Comparison of ENCODE assay signal across 7 cellular contexts in genomic region chr4:76948441-76949292, GRCh38. TPM values are rescaled to one million over a fixed set of nuclear protein-coding genes. Genes with fewer than 3 reads are reported as not detected.
A peak's percentile ranks its signal among the peaks of the same experiment; 100 is the strongest.
DNase-seq lines count a peak whose midpoint lies in the region; ATAC-seq, FAIRE-seq and TF ChIP-seq lines count a peak whose summit lies in the region.

No MANE protein-coding gene starts in this region.

- DNase-seq in NCI-H187 treated with DMSO at 0.1 percent for 48 hours (lab: John Stamatoyannopoulos, UW) (peak; percentile 61), caudate nucleus (lab: John Stamatoyannopoulos, UW) (peak in 58 of 61 donors; percentile 8 to 87 (median 68)), kidney (peak; percentile 93)
- DNase-seq in activated CD4-positive, CD25-positive, alpha-beta regulatory T cell treated with anti-CD3 and anti-CD28 coated beads, Interleukin-2, amount 50 U/mL, for 16 hours (ENCODE audit: low read depth, low spot score): peak; percentile 25
- peak; percentile 32 to 56 for DNase-seq in stimulated activated CD4-positive, alpha-beta T cell treated with anti-CD3 and anti-CD28 coated beads, Interleukin-1b, Interleukin-23, amount 100 ng/mL, for 4 hours (ENCODE audit: low read depth in 2 of 2)

- H3K9me3 ChIP-seq in kidney (ENCODE audit: control insufficient read depth in 1 of 2, low read length in 2 of 2): no peaks in the 10 kb centered on the region

- no peak for FAIRE-seq in kidney (lab: Jason Lieb, UNC)

- H3K4me1 ChIP-seq in kidney (ENCODE audit: control insufficient read depth in 1 of 2, insufficient read depth in 1 of 2, low read depth in 1 of 2, low read length in 2 of 2): peaks cover 0 to 5% of the 10 kb centered on the region in 2 donors

- H3K4me3 ChIP-seq in kidney (ENCODE audit: low read length in 2 of 2): peak overlapping the region; percentile 69 to 89

- intact Hi-C loops in kidney (cut with DNase I): no loop called here

- no peaks in the 10 kb centered on the region for H3K36me3 ChIP-seq in kidney (ENCODE audit: control insufficient read depth in 1 of 2, insufficient read depth in 2 of 2, low read length in 2 of 2)

- ATAC-seq in GM18502 (IDR thresholded peaks at IDR 0.05; ENCODE audit: poor library complexity, unreplicated experiment) (peak; percentile 62), HG02798 (IDR thresholded peaks at IDR 0.05; ENCODE audit: poor library complexity, unreplicated experiment) (peak; percentile 47)

- H3K27ac ChIP-seq in caudate nucleus (ENCODE audit: low read depth, low read length): peak overlapping the region; percentile 86
- H3K27ac ChIP-seq in kidney (ENCODE audit: low read depth in 2 of 2, low read length in 2 of 2): peak overlapping the region; percentile 85 to 93

- no peak for TF ChIP-seq CTCF in kidney (IDR thresholded peaks at IDR 0.05; ENCODE audit: borderline replicate concordance, extremely low read depth, insufficient read depth)

- peak overlapping the region; percentile 60 to 69 for H3K9ac ChIP-seq in kidney (ENCODE audit: low read length in 2 of 2)

RNA-seq across cellular contexts. Expression of gene SEPTIN11, which starts 0.9 kb away (rescaled TPM):
- total RNA-seq in kidney: 118 TPM
- polyA plus RNA-seq in kidney (ENCODE audit: insufficient read depth, low read depth, low replicate concordance): 38.0 TPM

RNA-seq across cellular contexts. Expression of gene SOWAHB, which starts 50.7 kb away (rescaled TPM):
- total RNA-seq in kidney: 5.0 TPM
- 3.3 TPM for polyA plus RNA-seq in kidney (ENCODE audit: insufficient read depth, low read depth, low replicate concordance)

Comparison
In these comparisons a context has a peak if more than half of its experiments do, and no peak if none do; other contexts are left out.
1. Peak in every context shown above with its lines: DNase-seq, ATAC-seq, H3K4me3 ChIP-seq and H3K27ac ChIP-seq.
2. DNase-seq: peak in every context shown above with its lines; median percentile 93 in kidney; 68 in caudate nucleus; 61 in NCI-H187 treated with DMSO at 0.1 percent for 48 hours; 44 in stimulated activated CD4-positive, alpha-beta T cell treated with anti-CD3 and anti-CD28 coated beads, Interleukin-1b, Interleukin-23, amount 100 ng/mL, for 4 hours; 25 in activated CD4-positive, CD25-positive, alpha-beta regulatory T cell treated with anti-CD3 and anti-CD28 coated beads, Interleukin-2, amount 50 U/mL, for 16 hours.